Comparison of ENCODE assay signal across 10 cellular contexts in the genomic region with DNA sequence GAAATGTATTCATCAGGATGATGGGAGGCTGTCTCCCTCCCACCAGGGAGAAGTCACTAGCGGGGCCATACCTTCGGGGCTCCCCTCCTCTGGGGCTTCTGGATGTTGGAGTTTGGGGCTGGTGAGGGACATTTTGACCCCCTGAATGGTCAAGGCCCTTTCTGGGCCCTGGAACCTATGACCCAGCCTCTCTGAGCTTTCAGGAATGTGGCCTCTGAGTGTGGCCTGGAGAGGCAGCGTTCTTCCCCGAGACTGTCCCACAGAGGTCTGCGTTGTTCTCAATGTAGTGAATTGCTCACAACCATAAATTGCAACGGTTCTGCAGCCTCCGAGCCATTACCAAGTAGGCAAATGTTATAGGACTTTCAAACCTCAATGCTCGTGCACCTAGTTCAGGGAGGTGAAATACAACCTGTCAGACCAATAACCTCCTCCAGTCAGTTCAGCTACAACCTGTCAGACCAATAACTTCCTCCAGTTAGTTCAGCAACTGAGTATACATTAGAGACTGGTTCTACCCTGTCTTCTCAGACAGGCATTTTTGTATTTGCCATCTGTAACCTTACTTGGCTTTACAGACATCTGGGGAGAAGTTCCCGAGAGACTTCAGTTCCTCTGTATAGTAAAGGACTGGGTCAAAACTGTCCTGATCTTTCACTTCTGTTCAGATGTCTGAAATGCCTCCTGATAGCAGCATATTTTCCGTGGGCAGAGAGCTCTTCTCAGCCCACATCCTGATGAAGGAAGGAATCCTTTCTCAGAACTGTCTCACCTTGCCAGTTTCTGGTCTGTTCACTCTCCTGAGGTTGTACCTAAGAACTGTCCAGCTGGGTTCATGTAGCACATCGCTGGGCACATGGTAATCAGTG. TPM values are rescaled to one million over a fixed set of nuclear protein-coding genes. Genes with fewer than 3 reads are reported as not detected.
DNase-seq lines count a peak whose midpoint lies in the region; ATAC-seq, FAIRE-seq and TF ChIP-seq lines count a peak whose summit lies in the region.
"Had no signal": no experiment of that assay in that cellular context is flagged by ENCODE, and none has a peak within 500 bp of the region (broad histone marks: within the 10 kb centered on the region; RNA-seq: fewer than 3 reads in every experiment).

No MANE protein-coding gene starts in this region.

- H3K4me3 ChIP-seq in astrocyte (ENCODE audit: insufficient read depth, low read depth, low read length) (no peak overlapping the region), uterus (no peak overlapping the region)

- H3K9me3 Mint-ChIP-seq in activated naive CD4-positive, alpha-beta T cell treated with anti-CD3 and anti-CD28 coated beads for 36 hours: no peaks in the 10 kb centered on the region
- peaks cover 3% of the 10 kb centered on the region for H3K9me3 Mint-ChIP-seq in astrocyte (ENCODE audit: unreplicated experiment)
- H3K9me3 Mint-ChIP-seq in mesothelial cell of epicardium: no peaks in the 10 kb centered on the region

- DNase-seq in activated naive CD4-positive, alpha-beta T cell treated with anti-CD3 and anti-CD28 coated beads for 36 hours: no peak
- DNase-seq in activated naive CD4-positive, alpha-beta T cell treated with Interleukin-2 at 50 U/mL for 16 hours: no peak
- no peak for DNase-seq in astrocyte (ENCODE audit: low read depth)
- no peak for DNase-seq in mesothelial cell of epicardium (ENCODE audit: low spot score in 2 of 2, unreplicated experiment in 2 of 2)
- DNase-seq in uterus: peak in 1 of 2 donors; percentile 57
- DNase-seq in AG20443 (ENCODE audit: low spot score): no peak
- DNase-seq: activated gamma-delta T cell had no signal

- H3K4me1 Mint-ChIP-seq in activated naive CD4-positive, alpha-beta T cell treated with anti-CD3 and anti-CD28 coated beads for 36 hours (ENCODE audit: low read depth): peaks cover 62% of the 10 kb centered on the region
- peaks cover 69% of the 10 kb centered on the region for H3K4me1 Mint-ChIP-seq in astrocyte (ENCODE audit: low read depth, unreplicated experiment)
- peaks cover 41% of the 10 kb centered on the region for H3K4me1 Mint-ChIP-seq in mesothelial cell of epicardium
- H3K4me1 Mint-ChIP-seq: B cell had no signal

- no peak overlapping the region for H3K4me3 Mint-ChIP-seq in activated naive CD4-positive, alpha-beta T cell treated with anti-CD3 and anti-CD28 coated beads for 36 hours
- H3K4me3 Mint-ChIP-seq in astrocyte (ENCODE audit: unreplicated experiment) (no peak overlapping the region), mesothelial cell of epicardium (no peak overlapping the region)
- H3K4me3 Mint-ChIP-seq: B cell had no signal

- no peak for TF ChIP-seq CTCF in astrocyte (IDR thresholded peaks at IDR 0.05; ENCODE audit: insufficient read depth, low read depth, low read length)
- TF ChIP-seq CTCF in mesothelial cell of epicardium (IDR thresholded peaks at IDR 0.05; ENCODE audit: unreplicated experiment): no peak
- TF ChIP-seq CTCF in uterus (IDR thresholded peaks at IDR 0.05): no peak

- H3K4me2 ChIP-seq in astrocyte (ENCODE audit: low read length): no peak overlapping the region

- H3K27ac ChIP-seq in astrocyte (ENCODE audit: low read depth, low read length) (peak overlapping the region; percentile 67), uterus (peak overlapping the region; percentile 89 to 95)

- H3K27me3 ChIP-seq in astrocyte (ENCODE audit: insufficient read depth, low read length) (no peaks in the 10 kb centered on the region), uterus (no peaks in the 10 kb centered on the region)

- no peak for TF ChIP-seq POLR2A in uterus (IDR thresholded peaks at IDR 0.05)

- peak overlapping the region; percentile 26 for H3K9ac ChIP-seq in astrocyte (ENCODE audit: low read length)

- ATAC-seq in GM19397 (IDR thresholded peaks at IDR 0.05; ENCODE audit: unreplicated experiment) (no peak), HG02759 (IDR thresholded peaks at IDR 0.05; ENCODE audit: unreplicated experiment) (no peak)

- intact Hi-C loops in activated naive CD4-positive, alpha-beta T cell treated with anti-CD3 and anti-CD28 coated beads for 36 hours (cut with micrococcal nuclease): loop anchor here (1.0 kb wide), 1 partner anchor 11 kb away; no protein-coding TSS in a partner anchor
- intact Hi-C loops in uterus (cut with DNase I; ENCODE audit: low total_unique reads): no loop called here

- CTCF ChIA-PET in activated naive CD4-positive, alpha-beta T cell treated with anti-CD3 and anti-CD28 coated beads for 36 hours (lab: Charles Lee): no interaction called here

- H3K36me3 ChIP-seq in astrocyte (ENCODE audit: insufficient read depth, low read length) (peaks cover 59% of the 10 kb centered on the region), uterus (no peaks in the 10 kb centered on the region)

- peaks cover 72% of the 10 kb centered on the region for H4K20me1 ChIP-seq in astrocyte (ENCODE audit: insufficient read depth, low read length)

- H3K79me2 ChIP-seq in astrocyte (ENCODE audit: insufficient read depth, low read length): peaks cover 88% of the 10 kb centered on the region

- peak overlapping the region; percentile 22 for H3K27ac Mint-ChIP-seq in activated naive CD4-positive, alpha-beta T cell treated with anti-CD3 and anti-CD28 coated beads for 36 hours
- peak overlapping the region; percentile 60 for H3K27ac Mint-ChIP-seq in astrocyte (ENCODE audit: unreplicated experiment)
- H3K27ac Mint-ChIP-seq in mesothelial cell of epicardium: peak overlapping the region; percentile 65
- H3K27ac Mint-ChIP-seq: B cell had no signal

- peaks cover 57% of the 10 kb centered on the region for H3K4me1 ChIP-seq in astrocyte (ENCODE audit: insufficient read depth, low read length)
- H3K4me1 ChIP-seq in uterus: peaks cover 14 to 37% of the 10 kb centered on the region in 2 donors

- H2AFZ ChIP-seq in astrocyte (ENCODE audit: low read depth, low read length): no peak overlapping the region

- no peaks in the 10 kb centered on the region for H3K27me3 Mint-ChIP-seq in activated naive CD4-positive, alpha-beta T cell treated with anti-CD3 and anti-CD28 coated beads for 36 hours (ENCODE audit: low read depth)
- H3K27me3 Mint-ChIP-seq in astrocyte (ENCODE audit: low read depth, unreplicated experiment) (no peaks in the 10 kb centered on the region), mesothelial cell of epicardium (ENCODE audit: low read depth) (peaks cover 3% of the 10 kb centered on the region)

- H3K36me3 Mint-ChIP-seq in activated naive CD4-positive, alpha-beta T cell treated with anti-CD3 and anti-CD28 coated beads for 36 hours (ENCODE audit: low read depth): peaks cover 2% of the 10 kb centered on the region
- peaks cover 57% of the 10 kb centered on the region for H3K36me3 Mint-ChIP-seq in astrocyte (ENCODE audit: low read depth, unreplicated experiment)
- no peaks in the 10 kb centered on the region for H3K36me3 Mint-ChIP-seq in mesothelial cell of epicardium

- H3K9me3 ChIP-seq in astrocyte (ENCODE audit: insufficient read depth, low read depth, low read length) (no peaks in the 10 kb centered on the region), uterus (no peaks in the 10 kb centered on the region)

- no peak for FAIRE-seq in astrocyte (lab: Jason Lieb, UNC)

RNA-seq across cellular contexts. Expression of gene MICAL2, which starts 34.1 kb away (rescaled TPM):
- 10 to 100 TPM; 48.7 to 54.6 TPM for total RNA-seq in activated naive CD4-positive, alpha-beta T cell treated with anti-CD3 and anti-CD28 coated beads for 36 hours
- total RNA-seq in astrocyte (357 and 471 TPM in 2 replicates), mesothelial cell of epicardium (8.9 to 15.4 TPM (median 15.0 TPM) in 3 replicates), uterus (100 to 1,000 TPM in 1 of 4 donors, 10 to 100 TPM in 3; 29.6 to 139 (median 53.1) TPM)
